Comparison of ENCODE assay signal across 24 cellular contexts in the genomic region with DNA sequence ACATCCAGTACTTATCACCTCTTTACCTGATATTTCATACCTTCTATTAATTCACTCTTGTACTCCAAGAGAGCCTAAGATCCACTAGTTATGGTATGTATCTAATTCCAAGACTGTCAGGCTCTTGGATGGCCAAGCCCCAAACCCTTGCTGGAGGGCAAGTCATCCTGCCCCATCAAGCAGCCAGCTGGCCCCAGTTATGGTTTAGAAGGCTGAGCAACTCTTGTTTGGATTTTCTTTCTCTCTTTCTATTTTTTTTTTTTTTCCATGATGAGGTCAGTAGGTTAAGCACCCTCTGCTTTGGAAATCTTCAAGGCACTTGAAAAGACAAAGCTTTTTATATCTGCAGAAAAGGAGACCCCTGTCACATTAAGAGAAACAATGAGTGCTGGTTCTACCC. TPM values are rescaled to one million over a fixed set of nuclear protein-coding genes. Genes with fewer than 3 reads are reported as not detected.
"Had no signal": no experiment of that assay in that cellular context is flagged by ENCODE, and none has a peak within 500 bp of the region (broad histone marks: within the 10 kb centered on the region; RNA-seq: fewer than 3 reads in every experiment).

No MANE protein-coding gene starts in this region.

- H3K4me1 Mint-ChIP-seq: activated naive CD8-positive, alpha-beta T cell treated with anti-CD3 and anti-CD28 coated beads, Interleukin-2, amount 50 U/mL, for 24 hours; T-helper 17 cell had no signal

- H3K4me3 Mint-ChIP-seq: activated CD4-positive, alpha-beta memory T cell treated with anti-CD3 and anti-CD28 coated beads for 36 hours; activated naive CD8-positive, alpha-beta T cell treated with anti-CD3 and anti-CD28 coated beads, Interleukin-2, amount 50 U/mL, for 24 hours; brain; dendritic cell treated with granulocyte-macrophage colony-stimulating factor and Interleukin-4, amounts not matched to agents 40 ng/mL and 50 ng/mL, for 4 days; natural killer cell treated with Interleukin-12 subunit alpha and Interleukin-12 subunit beta and Interleukin-15 and Interleukin-18, amount 100 ng/mL, for 72 hours; T-helper 17 cell had no signal

- H3K27me3 ChIP-seq: pancreas, right atrium auricular region, upper lobe of left lung had no signal

- H3K4me3 ChIP-seq: heart left ventricle, pancreas, psoas muscle, right atrium auricular region, upper lobe of left lung had no signal

- H3K27ac Mint-ChIP-seq: activated CD4-positive, alpha-beta memory T cell treated with anti-CD3 and anti-CD28 coated beads for 36 hours; activated naive CD8-positive, alpha-beta T cell treated with anti-CD3 and anti-CD28 coated beads, Interleukin-2, amount 50 U/mL, for 24 hours; dendritic cell treated with granulocyte-macrophage colony-stimulating factor and Interleukin-4, amounts not matched to agents 40 ng/mL and 50 ng/mL, for 4 days; natural killer cell treated with Interleukin-12 subunit alpha and Interleukin-12 subunit beta and Interleukin-15 and Interleukin-18, amount 100 ng/mL, for 72 hours; T-helper 17 cell had no signal

- H3K27ac ChIP-seq: heart left ventricle, pancreas, psoas muscle, right atrium auricular region, upper lobe of left lung had no signal

- H3K9me3 Mint-ChIP-seq: activated CD4-positive, alpha-beta memory T cell treated with anti-CD3 and anti-CD28 coated beads for 36 hours; activated naive CD8-positive, alpha-beta T cell treated with anti-CD3 and anti-CD28 coated beads, Interleukin-2, amount 50 U/mL, for 24 hours; dendritic cell treated with granulocyte-macrophage colony-stimulating factor and Interleukin-4, amounts not matched to agents 40 ng/mL and 50 ng/mL, for 4 days; natural killer cell treated with Interleukin-12 subunit alpha and Interleukin-12 subunit beta and Interleukin-15 and Interleukin-18, amount 100 ng/mL, for 72 hours had no signal

- DNase-seq: activated CD4-positive, alpha-beta memory T cell treated with anti-CD3 and anti-CD28 coated beads for 36 hours; activated CD4-positive, alpha-beta T cell treated with anti-CD3 and anti-CD28 coated beads for 48 hours; activated effector memory CD4-positive, alpha-beta T cell treated with anti-CD3 and anti-CD28 coated beads, Interleukin-2, amount 50 U/mL, for 16 hours; activated naive CD4-positive, alpha-beta T cell treated with anti-CD3 and anti-CD28 coated beads, Interleukin-2, amount 50 U/mL, for 16 hours; activated naive CD8-positive, alpha-beta T cell treated with anti-CD3 and anti-CD28 coated beads, Interleukin-2, amount 50 U/mL, for 24 hours; activated T-cell treated with anti-CD3 and anti-CD28 coated beads for 4 hours; anterior cingulate cortex; caudate nucleus; effector CD4-positive, alpha-beta T cell; erythroblast; heart left ventricle; left cardiac atrium; midbrain; pancreas; psoas muscle; stimulated activated CD4-positive, alpha-beta T cell treated with anti-CD3 and anti-CD28 coated beads, Interleukin-4, amount 100 ng/mL, for 4 hours; stimulated activated naive CD8-positive, alpha-beta T cell treated with anti-CD3 and anti-CD28 coated beads, Interleukin-15, Interleukin-2, amounts not matched to agents 100 U/mL and 50 U/mL, for 24 hours; T-helper 17 cell; upper lobe of left lung had no signal

- H3K4me1 ChIP-seq: heart left ventricle, pancreas, psoas muscle, right atrium auricular region, upper lobe of left lung had no signal

- H3K9me3 ChIP-seq: heart left ventricle, pancreas, psoas muscle, right atrium auricular region, upper lobe of left lung had no signal

- H3K27me3 Mint-ChIP-seq: activated CD4-positive, alpha-beta memory T cell treated with anti-CD3 and anti-CD28 coated beads for 36 hours; activated naive CD8-positive, alpha-beta T cell treated with anti-CD3 and anti-CD28 coated beads, Interleukin-2, amount 50 U/mL, for 24 hours; brain; dendritic cell treated with granulocyte-macrophage colony-stimulating factor and Interleukin-4, amounts not matched to agents 40 ng/mL and 50 ng/mL, for 4 days; T-helper 17 cell had no signal

- H3K36me3 Mint-ChIP-seq: activated CD4-positive, alpha-beta memory T cell treated with anti-CD3 and anti-CD28 coated beads for 36 hours; brain; natural killer cell treated with Interleukin-12 subunit alpha and Interleukin-12 subunit beta and Interleukin-15 and Interleukin-18, amount 100 ng/mL, for 72 hours had no signal

- H3K36me3 ChIP-seq: heart left ventricle, pancreas, right atrium auricular region, upper lobe of left lung had no signal

- ATAC-seq: activated naive CD8-positive, alpha-beta T cell treated with anti-CD3 and anti-CD28 coated beads, Interleukin-2, amount 50 U/mL, for 24 hours; heart left ventricle; left cardiac atrium; natural killer cell treated with Interleukin-12 subunit alpha and Interleukin-12 subunit beta and Interleukin-15 and Interleukin-18, amount 100 ng/mL, for 72 hours; pancreas; psoas muscle; stimulated activated naive CD8-positive, alpha-beta T cell treated with anti-CD3 and anti-CD28 coated beads, Interleukin-15, Interleukin-2, amounts not matched to agents 100 U/mL and 50 U/mL, for 24 hours; T-helper 17 cell had no signal

RNA-seq across cellular contexts. Expression of gene FGF16, which starts 10.9 kb away (rescaled TPM):
- total RNA-seq: activated CD4-positive, alpha-beta memory T cell treated with anti-CD3 and anti-CD28 coated beads for 36 hours; liver; natural killer cell treated with Interleukin-12 subunit alpha and Interleukin-12 subunit beta and Interleukin-15 and Interleukin-18, amount 100 ng/mL, for 72 hours; pancreas; right atrium auricular region; T-helper 17 cell had no signal
- polyA plus RNA-seq: liver, pancreas had no signal
